In genomic region chr3:47566667-47567066, GRCh38 we compare ENCODE assay signal across 20 cellular contexts. TPM values are rescaled to one million over a fixed set of nuclear protein-coding genes. Genes with fewer than 3 reads are reported as not detected.
DNase-seq lines count a peak whose midpoint lies in the region; ATAC-seq and TF ChIP-seq lines count a peak whose summit lies in the region.
"Had no signal": no experiment of that assay in that cellular context is flagged by ENCODE, and none has a peak within 500 bp of the region (broad histone marks: within the 10 kb centered on the region; RNA-seq: fewer than 3 reads in every experiment).

No MANE protein-coding gene starts in this region.

- no peak overlapping the region for H3K27ac Mint-ChIP-seq in natural killer cell treated with Interleukin-12 subunit alpha and Interleukin-12 subunit beta and Interleukin-15 and Interleukin-18, amount 100 ng/mL, for 72 hours
- H3K27ac Mint-ChIP-seq in natural killer cell (no peak overlapping the region), neural progenitor cell (peak overlapping the region; percentile 40)
- no peak overlapping the region for H3K27ac Mint-ChIP-seq in stimulated activated memory B cell treated with anti-CD40 and anti-IgM and Interleukin-4, amounts not matched to agents 10 μg/mL and 1 μg/mL and 100 μg/mL, for 72 hours
- H3K27ac Mint-ChIP-seq: B cell; CD4-positive, alpha-beta T cell; CD8-positive, alpha-beta memory T cell; GM23338; H9 had no signal

- H3K4me3 ChIP-seq in neural progenitor cell (no peak overlapping the region), uterus (no peak overlapping the region)
- H3K4me3 ChIP-seq: BLaER1, GM12878, GM23338 had no signal

- peak; percentile 29 to 45 for ATAC-seq in natural killer cell treated with Interleukin-12 subunit alpha and Interleukin-12 subunit beta and Interleukin-15 and Interleukin-18, amount 100 ng/mL, for 72 hours
- no peak for ATAC-seq in natural killer cell
- ATAC-seq in stimulated activated memory B cell treated with anti-CD40 and anti-IgM and Interleukin-4, amounts not matched to agents 10 μg/mL and 1 μg/mL and 100 μg/mL, for 72 hours, result peak; percentile 63
- ATAC-seq: GM12878, HCT116 had no signal

- no peaks in the 10 kb centered on the region for H4K20me1 ChIP-seq in neural progenitor cell (ENCODE audit: low read depth)
- H4K20me1 ChIP-seq: BLaER1 had no signal

- H3K4me1 ChIP-seq in neural progenitor cell (peaks cover 8% of the 10 kb centered on the region), uterus (no peaks in the 10 kb centered on the region)
- H3K4me1 ChIP-seq: BLaER1 had no signal

- H3K27me3 ChIP-seq in neural progenitor cell (no peaks in the 10 kb centered on the region), uterus (no peaks in the 10 kb centered on the region)
- H3K27me3 ChIP-seq: BLaER1 had no signal

- no peaks in the 10 kb centered on the region for H3K9me3 Mint-ChIP-seq in natural killer cell treated with Interleukin-12 subunit alpha and Interleukin-12 subunit beta and Interleukin-15 and Interleukin-18, amount 100 ng/mL, for 72 hours
- no peaks in the 10 kb centered on the region for H3K9me3 Mint-ChIP-seq in natural killer cell
- no peaks in the 10 kb centered on the region for H3K9me3 Mint-ChIP-seq in neural progenitor cell
- H3K9me3 Mint-ChIP-seq in stimulated activated memory B cell treated with anti-CD40 and anti-IgM and Interleukin-4, amounts not matched to agents 10 μg/mL and 1 μg/mL and 100 μg/mL, for 72 hours, result no peaks in the 10 kb centered on the region
- H3K9me3 Mint-ChIP-seq: CD14-positive monocyte; CD4-positive, alpha-beta T cell; CD8-positive, alpha-beta memory T cell; GM23338; H9 had no signal

- no peaks in the 10 kb centered on the region for H3K4me1 Mint-ChIP-seq in natural killer cell treated with Interleukin-12 subunit alpha and Interleukin-12 subunit beta and Interleukin-15 and Interleukin-18, amount 100 ng/mL, for 72 hours (ENCODE audit: low read depth in 2 of 2)
- H3K4me1 Mint-ChIP-seq in natural killer cell, result no peaks in the 10 kb centered on the region
- peaks cover 31% of the 10 kb centered on the region for H3K4me1 Mint-ChIP-seq in neural progenitor cell
- H3K4me1 Mint-ChIP-seq in stimulated activated memory B cell treated with anti-CD40 and anti-IgM and Interleukin-4, amounts not matched to agents 10 μg/mL and 1 μg/mL and 100 μg/mL, for 72 hours, result peaks cover 5% of the 10 kb centered on the region
- H3K4me1 Mint-ChIP-seq: B cell; CD8-positive, alpha-beta memory T cell had no signal

- TF ChIP-seq POLR2A in uterus (IDR thresholded peaks at IDR 0.05), result no peak

- H3K4me3 Mint-ChIP-seq in natural killer cell treated with Interleukin-12 subunit alpha and Interleukin-12 subunit beta and Interleukin-15 and Interleukin-18, amount 100 ng/mL, for 72 hours, result no peak overlapping the region
- H3K4me3 Mint-ChIP-seq in natural killer cell (no peak overlapping the region), neural progenitor cell (no peak overlapping the region)
- H3K4me3 Mint-ChIP-seq in stimulated activated memory B cell treated with anti-CD40 and anti-IgM and Interleukin-4, amounts not matched to agents 10 μg/mL and 1 μg/mL and 100 μg/mL, for 72 hours, result no peak overlapping the region
- H3K4me3 Mint-ChIP-seq: B cell; CD14-positive monocyte; CD4-positive, alpha-beta T cell; CD8-positive, alpha-beta memory T cell; GM23338; H9 had no signal

- H3K36me3 ChIP-seq in neural progenitor cell, result no peaks in the 10 kb centered on the region
- H3K36me3 ChIP-seq in uterus, result no peaks in the 10 kb centered on the region
- H3K36me3 ChIP-seq: BLaER1 had no signal

- no peak overlapping the region for H3K9ac ChIP-seq in neural progenitor cell
- H3K9ac ChIP-seq: BLaER1 had no signal

- no peaks in the 10 kb centered on the region for H3K9me3 ChIP-seq in neural progenitor cell (ENCODE audit: low read depth)
- H3K9me3 ChIP-seq in uterus, result no peaks in the 10 kb centered on the region
- H3K9me3 ChIP-seq: BLaER1 had no signal

- intact Hi-C loops in natural killer cell (cut with micrococcal nuclease) (no loop called here), uterus (cut with DNase I; ENCODE audit: low total_unique reads) (no loop called here)

- H3K79me2 ChIP-seq in neural progenitor cell (ENCODE audit: low read depth), result no peaks in the 10 kb centered on the region

- H3F3A ChIP-seq in neural progenitor cell (ENCODE audit: low read depth), result peaks cover 7% of the 10 kb centered on the region

- no peak overlapping the region for H3K27ac ChIP-seq in neural progenitor cell
- no peak overlapping the region for H3K27ac ChIP-seq in uterus
- H3K27ac ChIP-seq: 22Rv1, BLaER1 had no signal

- no peak for DNase-seq in natural killer cell treated with Interleukin-12 subunit alpha and Interleukin-12 subunit beta and Interleukin-15 and Interleukin-18, amount 100 ng/mL, for 72 hours (ENCODE audit: low spot score)
- DNase-seq in natural killer cell (no peak), neural progenitor cell (ENCODE audit: low spot score) (no peak), uterus (no peak), C1 segment of cervical spinal cord (lab: John Stamatoyannopoulos, UW) (no peak)
- DNase-seq: CD4-positive, alpha-beta T cell; CD8-positive, alpha-beta memory T cell; DMS 273 treated with DMSO at 0.1 percent for 48 hours; DMS79; EL; GDM1; H9 had no signal

- H2AFZ ChIP-seq in neural progenitor cell (replicated peaks), result no peak overlapping the region
- H2AFZ ChIP-seq: GM23338 had no signal

- H3K36me3 Mint-ChIP-seq in natural killer cell treated with Interleukin-12 subunit alpha and Interleukin-12 subunit beta and Interleukin-15 and Interleukin-18, amount 100 ng/mL, for 72 hours, result no peaks in the 10 kb centered on the region
- H3K36me3 Mint-ChIP-seq in natural killer cell (no peaks in the 10 kb centered on the region), neural progenitor cell (peaks cover 39% of the 10 kb centered on the region)
- no peaks in the 10 kb centered on the region for H3K36me3 Mint-ChIP-seq in stimulated activated memory B cell treated with anti-CD40 and anti-IgM and Interleukin-4, amounts not matched to agents 10 μg/mL and 1 μg/mL and 100 μg/mL, for 72 hours
- H3K36me3 Mint-ChIP-seq: CD14-positive monocyte; CD8-positive, alpha-beta memory T cell had no signal

- peaks cover under 1 to 6% of the 10 kb centered on the region in 2 donors for H3K27me3 Mint-ChIP-seq in natural killer cell treated with Interleukin-12 subunit alpha and Interleukin-12 subunit beta and Interleukin-15 and Interleukin-18, amount 100 ng/mL, for 72 hours
- peaks cover under 1 to 6% of the 10 kb centered on the region in 2 donors for H3K27me3 Mint-ChIP-seq in natural killer cell (ENCODE audit: low read depth in 2 of 2)
- peaks cover 3% of the 10 kb centered on the region for H3K27me3 Mint-ChIP-seq in neural progenitor cell (ENCODE audit: insufficient read depth, low read depth)
- no peaks in the 10 kb centered on the region for H3K27me3 Mint-ChIP-seq in stimulated activated memory B cell treated with anti-CD40 and anti-IgM and Interleukin-4, amounts not matched to agents 10 μg/mL and 1 μg/mL and 100 μg/mL, for 72 hours
- H3K27me3 Mint-ChIP-seq: CD4-positive, alpha-beta T cell had no signal

- H3K4me2 ChIP-seq in neural progenitor cell, result no peak overlapping the region
- H3K4me2 ChIP-seq: BLaER1, GM23338 had no signal

- TF ChIP-seq CTCF in natural killer cell (IDR thresholded peaks at IDR 0.05), result no peak
- no peak for TF ChIP-seq CTCF in neural progenitor cell (IDR thresholded peaks at IDR 0.05)
- no peak for TF ChIP-seq CTCF in uterus (IDR thresholded peaks at IDR 0.05)

RNA-seq across cellular contexts. Expression of gene CSPG5, which starts 12.0 kb away (rescaled TPM):
- total RNA-seq in natural killer cell treated with Interleukin-12 subunit alpha and Interleukin-12 subunit beta and Interleukin-15 and Interleukin-18, amount 100 ng/mL, for 72 hours, result under 1 TPM; 0.29 to 0.95 TPM
- total RNA-seq in natural killer cell (under 1 TPM; 0.07 to 0.63 (median 0.23) TPM), neural progenitor cell (ENCODE audit: low replicate concordance) (1.7 and 4.6 TPM in 2 replicates), uterus (1 to 10 TPM in 1 of 4 donors, under 1 TPM in 1, not detected in 2; 0.82 to 2.9 TPM)

RNA-seq across cellular contexts. Expression of gene ELP6, which starts 53.2 kb away (rescaled TPM):
- 10 to 100 TPM; 44.5 to 75.0 TPM for total RNA-seq in natural killer cell treated with Interleukin-12 subunit alpha and Interleukin-12 subunit beta and Interleukin-15 and Interleukin-18, amount 100 ng/mL, for 72 hours
- total RNA-seq in natural killer cell (10 to 100 TPM; 18.1 to 37.4 (median 33.4) TPM), neural progenitor cell (ENCODE audit: low replicate concordance) (32.9 and 55.1 TPM in 2 replicates), uterus (10 to 100 TPM in 3 of 4 donors, 1 to 10 TPM in 1; 6.2 to 33.5 (median 22.5) TPM)

Comparison
In these comparisons a context has a peak if more than half of its experiments do, and no peak if none do; other contexts are left out.
1. ATAC-seq: peak in natural killer cell treated with Interleukin-12 subunit alpha and Interleukin-12 subunit beta and Interleukin-15 and Interleukin-18, amount 100 ng/mL, for 72 hours (2 of 2) and stimulated activated memory B cell treated with anti-CD40 and anti-IgM and Interleukin-4, amounts not matched to agents 10 μg/mL and 1 μg/mL and 100 μg/mL, for 72 hours (single experiment); none in natural killer cell (0 of 3).